ENCODE assay signal across 8 cellular contexts in the genomic region with DNA sequence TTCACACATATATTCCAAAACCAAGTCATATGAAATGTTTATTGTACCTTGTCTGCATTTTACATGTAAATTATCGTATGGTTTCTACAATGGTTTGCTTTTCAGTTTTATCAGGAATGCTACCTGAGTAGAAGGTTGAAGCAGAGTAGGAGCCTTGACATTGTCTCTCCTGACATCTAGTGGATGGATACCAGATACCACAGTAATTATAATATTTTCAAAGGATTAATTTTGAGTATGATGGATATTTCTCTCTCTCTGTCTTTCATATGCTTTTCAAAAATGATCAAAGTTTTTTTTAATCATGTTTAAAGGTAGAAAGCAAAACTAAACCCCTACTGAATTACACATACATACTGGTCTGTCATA.
DNase-seq lines count a peak whose midpoint lies in the region; ATAC-seq and TF ChIP-seq lines count a peak whose summit lies in the region.

No MANE protein-coding gene starts in this region.

- intact Hi-C loops in dorsolateral prefrontal cortex (cut with DNase I) (no loop called here), sciatic nerve (cut with DNase I) (no loop called here)

- no peak overlapping the region for H3K4me3 ChIP-seq in dorsolateral prefrontal cortex

- peak; percentile 57 for DNase-seq in NCI-H82 (lab: John Stamatoyannopoulos, UW)
- no peak for DNase-seq in NCI-H82 treated with DMSO at 0.1 percent for 48 hours (lab: John Stamatoyannopoulos, UW; ENCODE audit: unreplicated experiment)
- peak; percentile 7 for DNase-seq in NCI-H2107 (lab: John Stamatoyannopoulos, UW)
- no peak for DNase-seq in dorsolateral prefrontal cortex
- no peak for DNase-seq in sciatic nerve (ENCODE audit: low spot score)
- no peak for DNase-seq in A172 (ENCODE audit: low spot score)
- DNase-seq in DMS79 treated with DMSO at 0.1 percent for 48 hours (lab: John Stamatoyannopoulos, UW), result no peak

- peak in 49 of 56 donors; percentile 16 to 63 (median 41) for TF ChIP-seq CTCF in dorsolateral prefrontal cortex (IDR thresholded peaks at IDR 0.05 in 54 of 56, conservative IDR thresholded peaks at IDR 0.05 in 2 of 56; ENCODE audit: low read depth in 1 of 56, partially characterized antibody in 56 of 56)

- H3K27me3 ChIP-seq in dorsolateral prefrontal cortex, result peaks cover 0 to 86% (median 31%) of the 10 kb centered on the region in 45 donors

- ATAC-seq in HG02623 (IDR thresholded peaks at IDR 0.05; ENCODE audit: unreplicated experiment), result peak; percentile 74
- peak; percentile 79 for ATAC-seq in sciatic nerve

- H3K27ac ChIP-seq in dorsolateral prefrontal cortex, result no peak overlapping the region

Comparison
In these comparisons a context has a peak if more than half of its experiments do, and no peak if none do; other contexts are left out.
1. DNase-seq: peak in NCI-H82 (single experiment) and NCI-H2107 (single experiment); none in NCI-H82 treated with DMSO at 0.1 percent for 48 hours (single experiment), dorsolateral prefrontal cortex (0 of 10), sciatic nerve (single experiment), A172 (single experiment) and DMS79 treated with DMSO at 0.1 percent for 48 hours (single experiment).